8 cellular contexts compared by ENCODE assay signal in genomic region chr1:75725861-75726361, GRCh38. TPM values are rescaled to one million over a fixed set of nuclear protein-coding genes. Genes with fewer than 3 reads are reported as not detected.
A peak's percentile ranks its signal among the peaks of the same experiment; 100 is the strongest.
DNase-seq lines count a peak whose midpoint lies in the region; ATAC-seq and TF ChIP-seq lines count a peak whose summit lies in the region.

No MANE protein-coding gene starts in this region.

- peaks cover 19% of the 10 kb centered on the region; the same call in 1 of the 2 replicates for H3K4me1 ChIP-seq in iPS-20b (ENCODE audit: insufficient read depth, low read length)
- H3K4me1 ChIP-seq in thoracic aorta (ENCODE audit: control insufficient read depth in 1 of 2, low read depth in 2 of 2) = peaks cover 13 to 30% of the 10 kb centered on the region in 2 donors

- H3K27me3 Mint-ChIP-seq in activated naive CD4-positive, alpha-beta T cell treated with anti-CD3 and anti-CD28 coated beads, Interleukin-2, amount 10 ng/mL, durations not matched to agents 7 days and 5 days = no peaks in the 10 kb centered on the region
- H3K27me3 Mint-ChIP-seq in activated CD4-positive, alpha-beta memory T cell treated with anti-CD3 and anti-CD28 coated beads for 36 hours = no peaks in the 10 kb centered on the region

- POLR2A ChIA-PET in activated CD4-positive, alpha-beta memory T cell treated with anti-CD3 and anti-CD28 coated beads for 36 hours (lab: Charles Lee) = interaction anchor here (1.6 kb wide), 1 partner anchor 60 kb away, joined by 7 read pairs; the partner anchor contains the start of gene RABGGTB

- ATAC-seq in thoracic aorta (ENCODE audit: insufficient number of reproducible peaks, low FRiP score, low read depth) = no peak
- no peak for ATAC-seq in esophagus mucosa

- no peak overlapping the region for H3K27ac ChIP-seq in iPS-20b (ENCODE audit: low read length)
- peak overlapping the region in 1 of 2 donors; percentile 87 for H3K27ac ChIP-seq in thoracic aorta

- TF ChIP-seq CTCF in thoracic aorta (IDR thresholded peaks at IDR 0.05) (no peak), GM13977 (IDR thresholded peaks at IDR 0.05; ENCODE audit: extremely low read depth, insufficient read depth, missing control alignments) (no peak)

- H3K4me1 Mint-ChIP-seq in activated naive CD4-positive, alpha-beta T cell treated with anti-CD3 and anti-CD28 coated beads, Interleukin-2, amount 10 ng/mL, durations not matched to agents 7 days and 5 days = peaks cover 46% of the 10 kb centered on the region
- peaks cover 28% of the 10 kb centered on the region for H3K4me1 Mint-ChIP-seq in activated CD4-positive, alpha-beta memory T cell treated with anti-CD3 and anti-CD28 coated beads for 36 hours (ENCODE audit: low read depth)

- in situ Hi-C loops in GM13977 (cut with MboI; ENCODE audit: low pct_unique_long_range_greater_than_20kb, low sequenced_read_pairs, unreplicated experiment) = no loop called here

- H3K4me3 ChIP-seq in iPS-20b (ENCODE audit: low read length) (peak overlapping the region; percentile 95), thoracic aorta (peak overlapping the region; percentile 89)

- H3K27me3 ChIP-seq in iPS-20b (ENCODE audit: insufficient read depth, low read length) = no peaks in the 10 kb centered on the region
- no peaks in the 10 kb centered on the region for H3K27me3 ChIP-seq in thoracic aorta (replicated peaks; ENCODE audit: insufficient read depth)

- intact Hi-C loops in activated CD4-positive, alpha-beta memory T cell treated with anti-CD3 and anti-CD28 coated beads for 36 hours (cut with micrococcal nuclease) = loop anchor here (5.0 to 10.0 kb wide), 2 partner anchors 961 to 1529 kb away; partner anchors contain the start of genes FPGT and LRRIQ3

- DNase-seq in activated naive CD4-positive, alpha-beta T cell treated with anti-CD3 and anti-CD28 coated beads, Interleukin-2, amount 10 ng/mL, durations not matched to agents 7 days and 5 days = no peak
- no peak for DNase-seq in activated naive CD4-positive, alpha-beta T cell treated with Interleukin-2 at 50 U/mL for 16 hours
- no peak for DNase-seq in activated CD4-positive, alpha-beta memory T cell treated with anti-CD3 and anti-CD28 coated beads for 36 hours
- no peak for DNase-seq in thoracic aorta (ENCODE audit: low spot score)
- no peak for DNase-seq in A172 (ENCODE audit: low spot score)
- DNase-seq in GM13977 (ENCODE audit: low spot score) = no peak

- H3K9ac ChIP-seq in iPS-20b (ENCODE audit: low read depth, low read length) = no peak overlapping the region

- H3K36me3 ChIP-seq in iPS-20b (ENCODE audit: insufficient read depth, low read depth, low read length) (no peaks in the 10 kb centered on the region; the same call in 1 of the 2 replicates), thoracic aorta (no peaks in the 10 kb centered on the region)

- CTCF ChIA-PET in activated naive CD4-positive, alpha-beta T cell treated with anti-CD3 and anti-CD28 coated beads, Interleukin-2, amount 10 ng/mL, durations not matched to agents 7 days and 5 days (lab: Charles Lee) = no interaction called here
- CTCF ChIA-PET in activated CD4-positive, alpha-beta memory T cell treated with anti-CD3 and anti-CD28 coated beads for 36 hours (lab: Charles Lee) = no interaction called here

- H3K4me3 Mint-ChIP-seq in activated naive CD4-positive, alpha-beta T cell treated with anti-CD3 and anti-CD28 coated beads, Interleukin-2, amount 10 ng/mL, durations not matched to agents 7 days and 5 days = peak overlapping the region; percentile 100
- H3K4me3 Mint-ChIP-seq in activated CD4-positive, alpha-beta memory T cell treated with anti-CD3 and anti-CD28 coated beads for 36 hours = peak overlapping the region; percentile 100

- peaks cover 15% of the 10 kb centered on the region for H3K36me3 Mint-ChIP-seq in activated naive CD4-positive, alpha-beta T cell treated with anti-CD3 and anti-CD28 coated beads, Interleukin-2, amount 10 ng/mL, durations not matched to agents 7 days and 5 days
- peaks cover 9% of the 10 kb centered on the region for H3K36me3 Mint-ChIP-seq in activated CD4-positive, alpha-beta memory T cell treated with anti-CD3 and anti-CD28 coated beads for 36 hours

- no peaks in the 10 kb centered on the region for H3K9me3 Mint-ChIP-seq in activated naive CD4-positive, alpha-beta T cell treated with anti-CD3 and anti-CD28 coated beads, Interleukin-2, amount 10 ng/mL, durations not matched to agents 7 days and 5 days
- no peaks in the 10 kb centered on the region for H3K9me3 Mint-ChIP-seq in activated CD4-positive, alpha-beta memory T cell treated with anti-CD3 and anti-CD28 coated beads for 36 hours

- H3K9me3 ChIP-seq in iPS-20b (ENCODE audit: insufficient read depth, low read depth, low read length) = no peaks in the 10 kb centered on the region; the same call in 1 of the 2 replicates
- no peaks in the 10 kb centered on the region for H3K9me3 ChIP-seq in thoracic aorta

- H3K27ac Mint-ChIP-seq in activated naive CD4-positive, alpha-beta T cell treated with anti-CD3 and anti-CD28 coated beads, Interleukin-2, amount 10 ng/mL, durations not matched to agents 7 days and 5 days = no peak overlapping the region
- no peak overlapping the region for H3K27ac Mint-ChIP-seq in activated CD4-positive, alpha-beta memory T cell treated with anti-CD3 and anti-CD28 coated beads for 36 hours

RNA-seq across cellular contexts. Expression of gene ACADM, which starts 1.4 kb away (rescaled TPM):
- total RNA-seq in activated CD4-positive, alpha-beta memory T cell treated with anti-CD3 and anti-CD28 coated beads for 36 hours = 10 to 100 TPM; 60.3 to 60.9 TPM
- total RNA-seq in thoracic aorta (10 to 100 TPM; 22.3 to 29.3 TPM), esophagus mucosa (39.8 TPM)
- 27.6 and 33.6 TPM in 2 replicates for total RNA-seq in A172 (2014; rRNA removed; shearing (Covaris generic))
